In genomic region chr4:1870578-1871443, GRCh38 we compare ENCODE assay signal across 8 cellular contexts. TPM values are rescaled to one million over a fixed set of nuclear protein-coding genes. Genes with fewer than 3 reads are reported as not detected.
DNase-seq lines count a peak whose midpoint lies in the region; ATAC-seq and TF ChIP-seq lines count a peak whose summit lies in the region.

Gene NSD2 (plus strand): TSS chr4:1871393. CDS start chr4:1900655, 29,262 bp downstream.

- TF ChIP-seq CTCF in AG09319 (IDR thresholded peaks at IDR 0.05; ENCODE audit: low read depth, low read length), result no peak

- peak; percentile 73 for DNase-seq in AG09319 (ENCODE audit: extremely low read depth, low read depth)
- DNase-seq in NCI-H345 (lab: John Stamatoyannopoulos, UW), result peak; percentile 92
- peak; percentile 88 for DNase-seq in activated CD4-positive, alpha-beta T cell treated with anti-CD3 and anti-CD28 coated beads for 1 hour
- DNase-seq in cerebellum (ENCODE audit: low spot score), result peak; percentile 98
- DNase-seq in kidney glomerular epithelial cell (lab: John Stamatoyannopoulos, UW), result peak; percentile 74
- DNase-seq in stimulated activated CD4-positive, alpha-beta T cell treated with anti-CD3 and anti-CD28 coated beads, Interleukin-15, amount 100 ng/mL, for 48 hours (ENCODE audit: low read depth in 2 of 2), result peak; percentile 80 to 89

- ATAC-seq in GM19035 (IDR thresholded peaks at IDR 0.05; ENCODE audit: unreplicated experiment) (peak; percentile 63), HG03280 (IDR thresholded peaks at IDR 0.05; ENCODE audit: unreplicated experiment) (peak; percentile 70)

RNA-seq across cellular contexts. Expression of gene NSD2, which starts in this region (rescaled TPM):
- 119 TPM for total RNA-seq in cerebellum

Comparison
In these comparisons a context has a peak if more than half of its experiments do, and no peak if none do; other contexts are left out.
1. Peak in every context shown above with its lines: DNase-seq and ATAC-seq.